15 cellular contexts compared by ENCODE assay signal in the genomic region with DNA sequence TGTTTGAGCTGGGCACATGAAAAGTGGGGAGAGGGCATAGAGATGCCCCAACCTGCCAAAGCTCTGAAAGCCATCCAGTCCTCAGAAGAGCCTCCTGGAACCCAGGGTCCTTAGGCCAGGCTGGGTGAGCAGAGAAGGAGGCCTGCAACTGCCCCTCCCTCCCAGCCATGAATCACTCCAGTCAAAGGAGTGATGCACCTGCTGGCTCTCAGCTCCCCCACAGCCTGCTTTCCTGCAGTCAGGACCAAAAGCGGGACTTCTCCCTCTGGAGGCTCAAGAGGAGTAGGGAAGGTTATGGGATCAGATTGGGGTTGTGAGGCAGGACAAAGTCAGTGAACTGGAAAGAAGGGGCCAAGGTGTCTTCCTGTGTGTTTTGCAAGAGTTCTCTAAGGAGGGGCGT.
DNase-seq lines count a peak whose midpoint lies in the region; ATAC-seq and TF ChIP-seq lines count a peak whose summit lies in the region.
"Had no signal": no experiment of that assay in that cellular context is flagged by ENCODE, and none has a peak within 500 bp of the region (broad histone marks: within the 10 kb centered on the region; RNA-seq: fewer than 3 reads in every experiment).

No MANE protein-coding gene starts in this region.

- DNase-seq in NCI-H345 (lab: John Stamatoyannopoulos, UW) (peak; percentile 47), NCI-H345 treated with DMSO at 0.1 percent for 48 hours (lab: John Stamatoyannopoulos, UW; ENCODE audit: unreplicated experiment) (no peak), NCI-H2029 (lab: John Stamatoyannopoulos, UW) (peak; percentile 51), ecto neural progenitor cell (ENCODE audit: low spot score) (peak; percentile 45), osteocyte (ENCODE audit: extremely low spot score, unreplicated experiment) (peak; percentile 51), nephron progenitor cell (no peak), OCI-M2 (lab: John Stamatoyannopoulos, UW; ENCODE audit: unreplicated experiment) (no peak)
- DNase-seq: GM23248, HFFc6, NCI-H1694, NCI-H226, NCI-H774, SW 1271 had no signal

- H3K36me3 Mint-ChIP-seq in osteocyte (ENCODE audit: unreplicated experiment) (no peaks in the 10 kb centered on the region), nephron progenitor cell (ENCODE audit: low read depth) (no peaks in the 10 kb centered on the region)

- H3K27me3 Mint-ChIP-seq in osteocyte (ENCODE audit: unreplicated experiment), result no peaks in the 10 kb centered on the region
- H3K27me3 Mint-ChIP-seq in nephron progenitor cell (ENCODE audit: low read depth, poor library complexity), result peaks cover 52% of the 10 kb centered on the region

- H3K4me1 Mint-ChIP-seq in osteocyte (ENCODE audit: unreplicated experiment), result no peaks in the 10 kb centered on the region
- H3K4me1 Mint-ChIP-seq in nephron progenitor cell, result peaks cover 54% of the 10 kb centered on the region

- H3K9me3 Mint-ChIP-seq in osteocyte (ENCODE audit: unreplicated experiment), result no peaks in the 10 kb centered on the region
- no peaks in the 10 kb centered on the region for H3K9me3 Mint-ChIP-seq in nephron progenitor cell

- TF ChIP-seq CTCF in osteocyte (IDR thresholded peaks at IDR 0.05) (no peak), nephron progenitor cell (IDR thresholded peaks at IDR 0.05) (no peak)

- H3K27ac Mint-ChIP-seq in osteocyte (ENCODE audit: unreplicated experiment), result no peak overlapping the region
- H3K27ac Mint-ChIP-seq in nephron progenitor cell, result no peak overlapping the region
- H3K27ac Mint-ChIP-seq: HFFc6 had no signal

- no peak for ATAC-seq in GM21528 (IDR thresholded peaks at IDR 0.05; ENCODE audit: low FRiP score, unreplicated experiment)
- ATAC-seq: K562 had no signal

- no peak overlapping the region for H3K4me3 Mint-ChIP-seq in osteocyte (ENCODE audit: unreplicated experiment)
- no peak overlapping the region for H3K4me3 Mint-ChIP-seq in nephron progenitor cell
- H3K4me3 Mint-ChIP-seq: HFFc6 had no signal

Comparison
In these comparisons a context has a peak if more than half of its experiments do, and no peak if none do; other contexts are left out.
1. DNase-seq: peak in NCI-H345 (single experiment), NCI-H2029 (single experiment), ecto neural progenitor cell (single experiment) and osteocyte (single experiment); none in NCI-H345 treated with DMSO at 0.1 percent for 48 hours (single experiment), nephron progenitor cell (single experiment) and OCI-M2 (single experiment).